Comparison of ENCODE assay signal across 15 cellular contexts in genomic region chr7:158125091-158125490, GRCh38.
A peak's percentile ranks its signal among the peaks of the same experiment; 100 is the strongest.
DNase-seq lines count a peak whose midpoint lies in the region; ATAC-seq, FAIRE-seq and TF ChIP-seq lines count a peak whose summit lies in the region.
"Had no signal": no experiment of that assay in that cellular context is flagged by ENCODE, and none has a peak within 500 bp of the region (broad histone marks: within the 10 kb centered on the region; RNA-seq: fewer than 3 reads in every experiment).

No MANE protein-coding gene starts in this region.

- CTCF ChIA-PET in H1 (lab: Charles Lee; ENCODE audit: partially characterized antibody), result no interaction called here

- peaks cover 4% of the 10 kb centered on the region for H3K79me1 ChIP-seq in H1 (ENCODE audit: low read depth, low read length)

- H3K56ac ChIP-seq in H1 (replicated peaks; ENCODE audit: insufficient read length, low read depth, low read length), result no peak overlapping the region

- no peaks in the 10 kb centered on the region for H3F3A ChIP-seq in MM.1S (ENCODE audit: insufficient read depth, low read length)

- no peak overlapping the region for H2AK5ac ChIP-seq in H1 (ENCODE audit: low read depth, low read length)

- H3K4me2 ChIP-seq in H1 (ENCODE audit: insufficient read depth in 1 of 2, low read depth in 2 of 2, low read length in 2 of 2) (no peak overlapping the region), MM.1S (ENCODE audit: low read depth, low read length) (no peak overlapping the region)
- H3K4me2 ChIP-seq: A549 had no signal

- no peak overlapping the region for H3K9ac ChIP-seq in H1 (replicated peaks in 1 of 4; ENCODE audit: extremely low read depth in 1 of 4, low read depth in 3 of 4, low read length in 3 of 4)
- no peak overlapping the region for H3K9ac ChIP-seq in MM.1S (ENCODE audit: low read length)

- H3K27me3 ChIP-seq in H7 (ENCODE audit: control insufficient read depth, insufficient read depth, low read length) (no peaks in the 10 kb centered on the region), H1 (replicated peaks in 1 of 4; ENCODE audit: control insufficient read depth in 3 of 4, extremely low read depth in 1 of 4, insufficient read depth in 3 of 4, low read length in 3 of 4) (no peaks in the 10 kb centered on the region), stomach (no peaks in the 10 kb centered on the region), MM.1S (replicated peaks; ENCODE audit: insufficient read depth, low read length) (peaks cover 77% of the 10 kb centered on the region)
- H3K27me3 ChIP-seq: BE2C had no signal

- H2BK5ac ChIP-seq in H1 (ENCODE audit: low read depth, low read length), result no peak overlapping the region

- H4K20me1 ChIP-seq in H1 (replicated peaks in 1 of 2; ENCODE audit: control insufficient read depth in 1 of 2, insufficient read depth in 2 of 2, low read length in 2 of 2) (peaks cover 0 to 7% of the 10 kb centered on the region in 2 experiments), MM.1S (ENCODE audit: insufficient read depth, low read length) (no peaks in the 10 kb centered on the region)

- no peak for TF ChIP-seq CTCF in H1 (IDR thresholded peaks at IDR 0.05; ENCODE audit: control extremely low read depth in 1 of 3, insufficient read depth in 1 of 3, low read depth in 1 of 3, low read length in 3 of 3)
- no peak for TF ChIP-seq CTCF in stomach (IDR thresholded peaks at IDR 0.05)
- TF ChIP-seq CTCF in MM.1S (IDR thresholded peaks at IDR 0.05; ENCODE audit: low read length), result no peak

- H2BK120ac ChIP-seq in H1 (replicated peaks; ENCODE audit: low read depth, low read length), result no peak overlapping the region

- TF ChIP-seq POLR2A in H1 (IDR thresholded peaks at IDR 0.05; ENCODE audit: control extremely low read depth in 1 of 2, low read depth in 2 of 2, low read length in 2 of 2), result no peak
- TF ChIP-seq POLR2A in stomach (IDR thresholded peaks at IDR 0.05), result no peak

- H3K9me2 ChIP-seq in MM.1S (replicated peaks; ENCODE audit: insufficient read depth, low read length), result no peaks in the 10 kb centered on the region

- DNase-seq in H7 (peak; percentile 64), H1 (ENCODE audit: low read depth in 1 of 2, low spot score in 2 of 2) (no peak), posterior vena cava (ENCODE audit: low spot score) (peak; percentile 47), stomach (peak; percentile 20), COLO829 (ENCODE audit: low spot score) (no peak), MM.1S (no peak)
- DNase-seq: BE2C; Caco-2; CD8-positive, alpha-beta T cell had no signal

- TF ChIP-seq EP300 in H1 (IDR thresholded peaks at IDR 0.05; ENCODE audit: borderline replicate concordance in 1 of 2, low read depth in 2 of 2, low read length in 2 of 2) (no peak), stomach (IDR thresholded peaks at IDR 0.05) (no peak)

- peaks cover 7% of the 10 kb centered on the region for H3K23me2 ChIP-seq in H1 (ENCODE audit: low read depth, low read length)

- H3K9me3 ChIP-seq in H1 (ENCODE audit: insufficient read depth in 2 of 2, low read depth in 1 of 2, low read length in 1 of 2) (peaks cover 28 to 63% of the 10 kb centered on the region in 2 experiments), stomach (peaks cover 0 to 32% (median 6%) of the 10 kb centered on the region in 4 donors), MM.1S (replicated peaks; ENCODE audit: insufficient read depth, low read length) (no peaks in the 10 kb centered on the region)
- H3K9me3 ChIP-seq: BE2C had no signal

- no peak overlapping the region for H4K91ac ChIP-seq in H1 (replicated peaks; ENCODE audit: insufficient read length, low read length)

- H4K8ac ChIP-seq in H1 (ENCODE audit: extremely low read depth, insufficient read depth, low read length), result peak overlapping the region; percentile 28; the same call in 1 of the 2 replicates

- H4K5ac ChIP-seq in H1 (ENCODE audit: insufficient read length, low read depth, low read length), result no peak overlapping the region

- no peak overlapping the region for H2BK12ac ChIP-seq in H1 (ENCODE audit: low read depth, low read length)

- H2AFZ ChIP-seq in H1 (ENCODE audit: low read length), result no peak overlapping the region
- H2AFZ ChIP-seq in MM.1S (ENCODE audit: low read length), result no peak overlapping the region

- 81% methylated on average over 8 of the region's 17 CpGs; no CpG with 5 or more reads in 1 of the 2 experiments for WGBS in H1 (ENCODE audit: extremely low coverage in 1 of 2, insufficient coverage in 1 of 2, insufficient read length in 1 of 2, insufficient replicate concordance in 2 of 2, low coverage in 1 of 2, low lambda C conversion rate in 2 of 2, missing lambda C conversion rate in 1 of 2), 2 experiments
- 85 to 93% (median 90%) methylated on average over 13 to 17 of the region's 17 CpGs for WGBS in stomach, 5 donors

- no peak for TF ChIP-seq RAD21 in H1 (IDR thresholded peaks at IDR 0.05 in 1 of 2, conservative IDR thresholded peaks at IDR 0.05 in 1 of 2; ENCODE audit: low read depth in 2 of 2, low read length in 2 of 2)

- H3K4ac ChIP-seq in H1 (replicated peaks; ENCODE audit: insufficient read length, low read depth, low read length), result no peak overlapping the region

- H3K4me3 ChIP-seq in H7 (ENCODE audit: insufficient read depth, low read depth, low read length) (no peak overlapping the region), H1 (ENCODE audit: extremely low read depth in 1 of 4, insufficient read depth in 2 of 4, low read depth in 3 of 4, low read length in 4 of 4) (no peak overlapping the region), stomach (no peak overlapping the region), MM.1S (ENCODE audit: low read length) (no peak overlapping the region)
- H3K4me3 ChIP-seq: A549, GM12878, K562 had no signal

- no peak for FAIRE-seq in H1 (lab: Jason Lieb, UNC)
- FAIRE-seq: A549, GM12878, GM18507, H54, K562 had no signal

- POLR2A ChIA-PET in H1 (lab: Charles Lee; ENCODE audit: partially characterized antibody), result no interaction called here

- ATAC-seq in HG03460 (IDR thresholded peaks at IDR 0.05; ENCODE audit: unreplicated experiment), result no peak
- ATAC-seq: A549; CD8-positive, alpha-beta T cell; GM12878; K562 had no signal

- no peak overlapping the region for H2BK15ac ChIP-seq in H1 (ENCODE audit: low read length)

- no peak overlapping the region for H3K23ac ChIP-seq in H1 (ENCODE audit: insufficient read length)

- H3K4me1 ChIP-seq in H1 (replicated peaks in 1 of 4; ENCODE audit: control insufficient read depth in 3 of 4, insufficient read depth in 4 of 4, low read length in 3 of 4), result no peaks in the 10 kb centered on the region; a peak in 1 of 7 replicates
- no peaks in the 10 kb centered on the region for H3K4me1 ChIP-seq in stomach
- no peaks in the 10 kb centered on the region for H3K4me1 ChIP-seq in MM.1S (ENCODE audit: low read length)
- H3K4me1 ChIP-seq: A549, BE2C, Caco-2 had no signal

- H3K36me3 ChIP-seq in H7 (replicated peaks; ENCODE audit: control insufficient read depth, insufficient read depth, low read length) (no peaks in the 10 kb centered on the region), H1 (ENCODE audit: control insufficient read depth in 2 of 4, insufficient read depth in 4 of 4, low read length in 3 of 4) (peaks cover 0 to 3% (median 0%) of the 10 kb centered on the region in 4 experiments; a peak in 1 of 8 replicates), stomach (peaks cover 0 to 4% (median 2%) of the 10 kb centered on the region in 4 donors), MM.1S (replicated peaks; ENCODE audit: insufficient read depth, low read length) (no peaks in the 10 kb centered on the region)
- H3K36me3 ChIP-seq: BE2C had no signal

- H3K79me2 ChIP-seq in H1 (ENCODE audit: control insufficient read depth in 1 of 2, insufficient read depth in 2 of 2, low read length in 2 of 2), result no peaks in the 10 kb centered on the region; a peak in 1 of 4 replicates
- H3K79me2 ChIP-seq in MM.1S (ENCODE audit: low read length), result no peaks in the 10 kb centered on the region

- H3K27ac ChIP-seq in H1 (ENCODE audit: low read depth, low read length) (no peak overlapping the region), stomach (no peak overlapping the region), MM.1S (ENCODE audit: low read length) (no peak overlapping the region)
- H3K27ac ChIP-seq: A549 had no signal

- H3K18ac ChIP-seq in H1 (ENCODE audit: extremely low read depth, low read length), result no peak overlapping the region

- intact Hi-C loops in posterior vena cava (cut with DNase I), result no loop called here
- intact Hi-C loops in stomach (cut with DNase I; ENCODE audit: low total_unique reads), result no loop called here

- no peak overlapping the region for H3K14ac ChIP-seq in H1 (ENCODE audit: insufficient read length)

- no peak overlapping the region for H2BK20ac ChIP-seq in H1 (ENCODE audit: low read length)

TF ChIP-seq in H1, 55 proteins besides CTCF, POLR2A, EP300 and RAD21 (continues in another document):
- no peak for TF ChIP-seq BACH1 (IDR thresholded peaks at IDR 0.05; ENCODE audit: low read length)
- TF ChIP-seq RNF2 (IDR thresholded peaks at IDR 0.05; ENCODE audit: borderline replicate concordance, low read depth, low read length, missing control alignments, poor library complexity, severe bottlenecking), result no peak
- no peak for TF ChIP-seq ZNF274 (IDR thresholded peaks at IDR 0.05; ENCODE audit: borderline replicate concordance, extremely low read depth, low read length)
- TF ChIP-seq SIN3A (conservative IDR thresholded peaks at IDR 0.05 in 1 of 2, IDR thresholded peaks at IDR 0.05 in 1 of 2; ENCODE audit: low read depth in 1 of 2, low read length in 2 of 2), result no peak
- no peak for TF ChIP-seq SP4 (IDR thresholded peaks at IDR 0.05; ENCODE audit: low read length)
- no peak for TF ChIP-seq CBX5 (IDR thresholded peaks at IDR 0.05; ENCODE audit: low read depth, low read length)
- TF ChIP-seq MAFK (IDR thresholded peaks at IDR 0.05; ENCODE audit: low read depth, low read length), result no peak
- TF ChIP-seq CEBPB (IDR thresholded peaks at IDR 0.05; ENCODE audit: low read depth, low read length), result no peak
- TF ChIP-seq, protein P1, sequence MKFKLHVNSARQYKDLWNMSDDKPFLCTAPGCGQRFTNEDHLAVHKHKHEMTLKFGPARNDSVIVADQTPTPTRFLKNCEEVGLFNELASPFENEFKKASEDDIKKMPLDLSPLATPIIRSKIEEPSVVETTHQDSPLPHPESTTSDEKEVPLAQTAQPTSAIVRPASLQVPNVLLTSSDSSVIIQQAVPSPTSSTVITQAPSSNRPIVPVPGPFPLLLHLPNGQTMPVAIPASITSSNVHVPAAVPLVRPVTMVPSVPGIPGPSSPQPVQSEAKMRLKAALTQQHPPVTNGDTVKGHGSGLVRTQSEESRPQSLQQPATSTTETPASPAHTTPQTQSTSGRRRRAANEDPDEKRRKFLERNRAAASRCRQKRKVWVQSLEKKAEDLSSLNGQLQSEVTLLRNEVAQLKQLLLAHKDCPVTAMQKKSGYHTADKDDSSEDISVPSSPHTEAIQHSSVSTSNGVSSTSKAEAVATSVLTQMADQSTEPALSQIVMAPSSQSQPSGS (IDR thresholded peaks at IDR 0.05; ENCODE audit: low read length), result no peak
- TF ChIP-seq EGR1 (IDR thresholded peaks at IDR 0.05; ENCODE audit: borderline replicate concordance, low read depth, low read length), result no peak
- TF ChIP-seq TEAD4 (IDR thresholded peaks at IDR 0.05; ENCODE audit: low read depth, low read length), result no peak

Comparison
In these comparisons a context has a peak if more than half of its experiments do, and no peak if none do; other contexts are left out.
1. DNase-seq: peak in H7 (single experiment), posterior vena cava (single experiment) and stomach (single experiment); none in H1 (0 of 2), COLO829 (single experiment) and MM.1S (single experiment).